In genomic region chr1:154556422-154556821, GRCh38 we compare ENCODE assay signal across 6 cellular contexts. TPM values are rescaled to one million over a fixed set of nuclear protein-coding genes. Genes with fewer than 3 reads are reported as not detected.
DNase-seq lines count a peak whose midpoint lies in the region; ATAC-seq and TF ChIP-seq lines count a peak whose summit lies in the region.

No MANE protein-coding gene starts in this region.

- H3K9me3 ChIP-seq in HAP-1 = no peaks in the 10 kb centered on the region
- H3K9me3 ChIP-seq in breast epithelium = no peaks in the 10 kb centered on the region
- no peaks in the 10 kb centered on the region for H3K9me3 ChIP-seq in neutrophil

- peak overlapping the region; percentile 68 for H3K4me3 ChIP-seq in HAP-1
- H3K4me3 ChIP-seq in breast epithelium = peak overlapping the region; percentile 2 to 94 (median 93)
- no peak overlapping the region for H3K4me3 ChIP-seq in neutrophil (ENCODE audit: low read depth in 1 of 2, low read length in 1 of 2)

- no peak for TF ChIP-seq CTCF in breast epithelium (IDR thresholded peaks at IDR 0.05)
- TF ChIP-seq CTCF in neutrophil (IDR thresholded peaks at IDR 0.05) = no peak

- H3K27ac ChIP-seq in breast epithelium = peak overlapping the region; percentile 40 to 97
- H3K27ac ChIP-seq in neutrophil = peak overlapping the region; percentile 97

- intact Hi-C loops in breast epithelium (cut with DNase I; ENCODE audit: low total_unique reads) = loop anchor here (10.0 kb wide), 2 partner anchors 378 to 1582 kb away; partner anchors contain the start of genes PMVK and SPRR4

- DNase-seq in HAP-1 (ENCODE audit: low spot score in 2 of 2) (peak in 1 of 2 experiments; percentile 51), breast epithelium (ENCODE audit: low spot score in 2 of 2) (peak in 1 of 2 donors; percentile 56), SW 1271 (lab: John Stamatoyannopoulos, UW) (no peak), HUDEP-2 (lab: John Stamatoyannopoulos, UW; ENCODE audit: unreplicated experiment in 76 of 76) (no peak)

- no peak for TF ChIP-seq POLR2A in breast epithelium (IDR thresholded peaks at IDR 0.05)

- in situ Hi-C loops in HAP-1 (cut with MboI; ENCODE audit: low sequenced_read_pairs) = no loop called here

- H3K36me3 ChIP-seq in HAP-1 (replicated peaks) = peaks cover 47% of the 10 kb centered on the region
- H3K36me3 ChIP-seq in breast epithelium = peaks cover 24% of the 10 kb centered on the region
- H3K36me3 ChIP-seq in neutrophil = peaks cover 48% of the 10 kb centered on the region

- H3K4me1 ChIP-seq in HAP-1 (peaks cover 17% of the 10 kb centered on the region), breast epithelium (peaks cover 9 to 17% of the 10 kb centered on the region in 2 donors), neutrophil (ENCODE audit: control insufficient read depth in 1 of 2, insufficient read depth in 1 of 2, low read depth in 1 of 2, low read length in 1 of 2) (peaks cover 30 to 31% of the 10 kb centered on the region in 2 experiments)

- ATAC-seq in HG02763 (IDR thresholded peaks at IDR 0.05; ENCODE audit: unreplicated experiment) = no peak

- H3K27me3 ChIP-seq in HAP-1 (ENCODE audit: low read depth) (no peaks in the 10 kb centered on the region), breast epithelium (no peaks in the 10 kb centered on the region), neutrophil (no peaks in the 10 kb centered on the region)

RNA-seq across cellular contexts. Expression of gene UBE2Q1, which starts 2.0 kb away (rescaled TPM):
- total RNA-seq in breast epithelium = 10 to 100 TPM; 27.7 to 33.3 (median 30.2) TPM

RNA-seq across cellular contexts. Expression of gene CHRNB2, which starts 11.2 kb away (rescaled TPM):
- 1 to 10 TPM in 1 of 3 donors, under 1 TPM in 2; 0.16 to 1.3 (median 0.73) TPM for total RNA-seq in breast epithelium

RNA-seq across cellular contexts. Expression of gene ADAR, which starts 51.6 kb away (rescaled TPM):
- 100 to 1,000 TPM in 2 of 3 donors, 10 to 100 TPM in 1; 71.4 to 115 (median 104) TPM for total RNA-seq in breast epithelium

RNA-seq across cellular contexts. Expression of gene SHE, which starts 54.2 kb away (rescaled TPM):
- 10 to 100 TPM in 2 of 3 donors, 1 to 10 TPM in 1; 6.3 to 21.3 (median 21.3) TPM for total RNA-seq in breast epithelium

RNA-seq across cellular contexts. Expression of gene TDRD10, which starts 54.4 kb away (rescaled TPM):
- total RNA-seq in breast epithelium = 1 to 10 TPM; 2.9 to 5.6 (median 5.6) TPM

Comparison
In these comparisons a context has a peak if more than half of its experiments do, and no peak if none do; other contexts are left out.
1. H3K4me3 ChIP-seq: peak in HAP-1 (single experiment) and breast epithelium (3 of 3); none in neutrophil (0 of 2).